8 cellular contexts compared by ENCODE assay signal in the genomic region with DNA sequence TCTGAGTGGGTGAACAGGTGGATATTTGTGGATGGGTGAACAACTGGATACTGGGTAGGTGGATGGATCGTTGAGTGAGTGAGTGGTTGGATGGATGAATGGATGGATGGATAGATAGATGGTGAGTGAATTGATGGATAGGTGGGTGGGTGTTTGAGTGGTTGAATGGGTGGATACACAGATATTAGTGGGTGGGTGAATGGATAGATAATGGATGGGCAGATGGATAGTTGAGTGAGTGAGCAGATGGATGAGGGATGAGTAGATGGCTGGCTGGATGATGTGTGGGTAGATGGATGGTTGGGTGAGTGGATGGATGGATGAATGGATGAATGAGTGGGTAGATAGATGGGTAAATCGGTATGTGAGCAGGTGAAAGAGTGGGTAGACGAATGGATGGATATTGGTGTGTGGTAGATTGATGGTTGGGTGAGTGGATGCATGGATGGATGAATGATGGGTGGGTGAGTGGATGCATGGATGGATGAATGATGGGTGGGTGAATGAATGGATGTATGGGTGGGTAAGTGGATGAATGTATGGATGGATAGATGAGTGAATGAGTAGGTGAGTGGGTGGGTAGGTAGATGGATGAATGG.
"Had no signal": no experiment of that assay in that cellular context is flagged by ENCODE, and none has a peak within 500 bp of the region (broad histone marks: within the 10 kb centered on the region; RNA-seq: fewer than 3 reads in every experiment).

No MANE protein-coding gene starts in this region.

- H3K4me3 ChIP-seq: GM12878 had no signal

- FAIRE-seq: G401.6, GM12878, GM12891, GM12892, GM18507, GM19239 had no signal

- DNase-seq: GDM1, GF-D8 had no signal

- ATAC-seq: GM12878 had no signal
